In the genomic region with DNA sequence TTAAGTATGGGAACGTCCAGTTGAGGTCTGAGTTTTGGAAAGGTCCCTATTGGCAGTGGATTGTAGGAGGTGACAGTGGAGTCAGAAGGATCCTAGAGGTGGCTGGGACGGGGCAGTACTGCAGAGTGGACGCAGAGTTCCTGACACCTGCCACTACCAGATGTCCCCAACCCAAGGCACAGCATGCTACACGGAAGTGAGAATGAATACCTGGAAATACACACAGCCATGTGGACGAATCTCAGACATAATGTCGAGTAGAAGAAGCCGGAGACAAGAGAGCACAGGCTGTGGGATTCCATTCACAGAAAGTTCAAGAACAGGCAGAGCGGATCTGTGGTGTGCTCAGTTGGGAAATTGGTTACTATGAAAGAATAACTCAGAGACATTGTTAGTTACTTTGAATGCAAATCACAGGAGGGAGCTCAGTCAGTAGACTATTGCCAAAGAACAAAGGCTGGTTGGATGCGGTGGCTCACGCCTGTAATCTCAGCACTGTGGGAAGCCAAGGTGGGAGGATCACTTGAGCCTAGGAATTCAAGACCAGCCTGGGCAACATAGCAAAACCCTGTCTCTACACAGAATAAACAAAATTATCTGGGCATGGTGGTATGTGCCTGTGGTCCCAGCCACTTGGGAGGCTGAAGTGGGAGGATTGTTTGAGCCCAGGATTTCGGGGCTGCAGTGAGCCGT, we compare ENCODE assay signal across 33 cellular contexts. TPM values are rescaled to one million over a fixed set of nuclear protein-coding genes. Genes with fewer than 3 reads are reported as not detected.
"Had no signal": no experiment of that assay in that cellular context is flagged by ENCODE, and none has a peak within 500 bp of the region (broad histone marks: within the 10 kb centered on the region; RNA-seq: fewer than 3 reads in every experiment).

No MANE protein-coding gene starts in this region.

- H3K27ac ChIP-seq: cardiac muscle cell, SK-N-MC, VCaP had no signal

- H3K9me3 ChIP-seq: MG63 had no signal

- H3K9me3 Mint-ChIP-seq: activated CD8-positive, alpha-beta T cell treated with anti-CD3 and anti-CD28 coated beads for 36 hours; activated naive CD4-positive, alpha-beta T cell treated with anti-CD3 and anti-CD28 coated beads, Interleukin-2, amount 50 U/mL, for 72 hours; activated naive CD8-positive, alpha-beta T cell treated with anti-CD3 and anti-CD28 coated beads, Interleukin-2, amount 50 U/mL, for 24 hours; activated T-cell treated with anti-CD3 and anti-CD28 coated beads, Interleukin-2, amount 50 U/mL, for 24 hours; activated T-helper 1 cell treated with anti-CD3 and anti-CD28 coated beads, Interleukin-12 subunit alpha, Interleukin-12 subunit beta, Interleukin-2, Interleukin-4 antibody, amounts not matched to agents 30 ng/mL and 10 ng/mL and 1 ng/mL, durations not matched to agents 14 hours and 24 hours and 36 hours; brain; T-cell had no signal

- H3K27me3 ChIP-seq: cardiac muscle cell had no signal

- H3K36me3 ChIP-seq: MG63 had no signal

- DNase-seq: activated CD4-positive, alpha-beta T cell treated with anti-CD3 and anti-CD28 coated beads for 4 hours; activated CD8-positive, alpha-beta T cell treated with anti-CD3 and anti-CD28 coated beads for 36 hours; activated effector memory CD4-positive, alpha-beta T cell treated with Interleukin-2 at 50 U/mL for 16 hours; activated naive CD4-positive, alpha-beta T cell treated with Interleukin-2 at 50 U/mL for 16 hours; activated naive CD8-positive, alpha-beta T cell treated with anti-CD3 and anti-CD28 coated beads, Interleukin-2, amount 50 U/mL, for 24 hours; activated T-cell treated with anti-CD3 and anti-CD28 coated beads, Interleukin-2, amount 50 U/mL, for 24 hours; amniotic stem cell; MG63; MV-4-11; NCI-H1092 treated with DMSO at 0.1 percent for 48 hours; NCI-H1417 treated with DMSO at 0.1 percent for 48 hours; NCI-H1694; NCI-H2029; NCI-H2107; NCI-H2171 treated with DMSO at 0.1 percent for 48 hours; NCI-H345; NCI-H510A; NCI-H526 treated with DMSO at 0.1 percent for 48 hours; NCI-H82; T-cell; T-helper 2 cell; T1000 had no signal

- H3K4me3 Mint-ChIP-seq: activated CD8-positive, alpha-beta T cell treated with anti-CD3 and anti-CD28 coated beads for 36 hours; activated naive CD8-positive, alpha-beta T cell treated with anti-CD3 and anti-CD28 coated beads, Interleukin-2, amount 50 U/mL, for 24 hours; activated T-cell treated with anti-CD3 and anti-CD28 coated beads, Interleukin-2, amount 50 U/mL, for 24 hours; activated T-helper 1 cell treated with anti-CD3 and anti-CD28 coated beads, Interleukin-12 subunit alpha, Interleukin-12 subunit beta, Interleukin-2, Interleukin-4 antibody, amounts not matched to agents 30 ng/mL and 10 ng/mL and 1 ng/mL, durations not matched to agents 14 hours and 24 hours and 36 hours; brain; T-cell had no signal

- H3K4me3 ChIP-seq: cardiac muscle cell, MG63, SK-N-MC had no signal

- H3K27me3 Mint-ChIP-seq: brain had no signal

- FAIRE-seq: astrocyte had no signal

- H3K36me3 Mint-ChIP-seq: activated naive CD4-positive, alpha-beta T cell treated with anti-CD3 and anti-CD28 coated beads, Interleukin-2, amount 50 U/mL, for 72 hours; T-cell had no signal

- ATAC-seq: activated CD4-positive, CD25-positive, alpha-beta regulatory T cell treated with anti-CD3 and anti-CD28 coated beads, Interleukin-2, amount 50 U/mL, for 24 hours; activated CD8-positive, alpha-beta T cell treated with anti-CD3 and anti-CD28 coated beads for 36 hours; activated naive CD4-positive, alpha-beta T cell treated with anti-CD3 and anti-CD28 coated beads, Interleukin-2, amount 50 U/mL, for 72 hours; activated naive CD8-positive, alpha-beta T cell treated with anti-CD3 and anti-CD28 coated beads, Interleukin-2, amount 50 U/mL, for 24 hours; Right ventricle myocardium inferior; T-cell had no signal

- H3K4me1 Mint-ChIP-seq: activated naive CD8-positive, alpha-beta T cell treated with anti-CD3 and anti-CD28 coated beads, Interleukin-2, amount 50 U/mL, for 24 hours; brain; T-cell had no signal

- H3K27ac Mint-ChIP-seq: activated CD8-positive, alpha-beta T cell treated with anti-CD3 and anti-CD28 coated beads for 36 hours; activated naive CD4-positive, alpha-beta T cell treated with anti-CD3 and anti-CD28 coated beads, Interleukin-2, amount 50 U/mL, for 72 hours; activated naive CD8-positive, alpha-beta T cell treated with anti-CD3 and anti-CD28 coated beads, Interleukin-2, amount 50 U/mL, for 24 hours; activated T-cell treated with anti-CD3 and anti-CD28 coated beads, Interleukin-2, amount 50 U/mL, for 24 hours; activated T-helper 1 cell treated with anti-CD3 and anti-CD28 coated beads, Interleukin-12 subunit alpha, Interleukin-12 subunit beta, Interleukin-2, Interleukin-4 antibody, amounts not matched to agents 30 ng/mL and 10 ng/mL and 1 ng/mL, durations not matched to agents 14 hours and 24 hours and 36 hours; T-cell had no signal

RNA-seq across cellular contexts. Expression of a gene that starts 37.4 kb away (rescaled TPM):
- total RNA-seq: RPMI7951 had no signal

RNA-seq across cellular contexts. Expression of a gene that starts 44.9 kb away (rescaled TPM):
- total RNA-seq: astrocyte, OCI-LY7, RPMI7951 had no signal
